Comparison of ENCODE assay signal across 8 cellular contexts in genomic region chr17:7023576-7024401, GRCh38. TPM values are rescaled to one million over a fixed set of nuclear protein-coding genes. Genes with fewer than 3 reads are reported as not detected.
DNase-seq lines count a peak whose midpoint lies in the region; ATAC-seq and TF ChIP-seq lines count a peak whose summit lies in the region.

No MANE protein-coding gene starts in this region.

- DNase-seq in NCI-H226 = peak; percentile 76
- DNase-seq in activated CD8-positive, alpha-beta memory T cell treated with anti-CD3 and anti-CD28 coated beads, Interleukin-2, amount 10 ng/mL, durations not matched to agents 7 days and 5 days = peak; percentile 98
- peak; percentile 97 for DNase-seq in lung (ENCODE audit: low spot score)
- peak; percentile 79 to 92 (median 84) for DNase-seq in stimulated activated CD4-positive, alpha-beta T cell treated with anti-CD3 and anti-CD28 coated beads, TNF-alpha, amount 100 ng/mL, for 1 hour (ENCODE audit: low read depth in 3 of 3, low spot score in 1 of 3)

- H3K36me3 ChIP-seq in endocrine pancreas (ENCODE audit: control insufficient read depth, insufficient read depth, low read length) = no peaks in the 10 kb centered on the region
- peaks cover 0 to 6% of the 10 kb centered on the region in 2 donors for H3K36me3 ChIP-seq in lung (ENCODE audit: control insufficient read depth in 2 of 2, insufficient read depth in 2 of 2, low read length in 2 of 2)

- peaks cover 44% of the 10 kb centered on the region for H3K4me1 Mint-ChIP-seq in activated CD8-positive, alpha-beta memory T cell treated with anti-CD3 and anti-CD28 coated beads, Interleukin-2, amount 10 ng/mL, durations not matched to agents 7 days and 5 days

- CTCF ChIA-PET in activated CD8-positive, alpha-beta memory T cell treated with anti-CD3 and anti-CD28 coated beads, Interleukin-2, amount 10 ng/mL, durations not matched to agents 7 days and 5 days (lab: Charles Lee) = interaction anchor here (0.5 to 4.4 kb wide), 8 partner anchors 8 to 994 kb away, joined by 3 to 65 read pairs (median 8); partner anchors contain the start of gene SLC16A13

- 29 to 32% methylated on average over 49 to 51 of the region's 51 CpGs for WGBS in lung, 2 donors

- no peaks in the 10 kb centered on the region for H3K36me3 Mint-ChIP-seq in activated CD8-positive, alpha-beta memory T cell treated with anti-CD3 and anti-CD28 coated beads, Interleukin-2, amount 10 ng/mL, durations not matched to agents 7 days and 5 days

- H3K9ac ChIP-seq in endocrine pancreas (ENCODE audit: control insufficient read depth, insufficient read depth, low read length) = peak overlapping the region; percentile 40

- TF ChIP-seq CTCF in GM12872 (IDR thresholded peaks at IDR 0.05; ENCODE audit: insufficient read depth, low read depth, low read length) = 0 out of 3 replicates have a peak, but pooled peaks have one; percentile 6
- no peak for TF ChIP-seq CTCF in lung (IDR thresholded peaks at IDR 0.05; ENCODE audit: control extremely low read depth, extremely low read depth)

- H3K4me1 ChIP-seq in endocrine pancreas (ENCODE audit: control insufficient read depth, insufficient read depth, low read length) (no peaks in the 10 kb centered on the region), lung (ENCODE audit: control insufficient read depth in 2 of 2, insufficient read depth in 2 of 2, low read length in 2 of 2) (peaks cover 3 to 5% of the 10 kb centered on the region in 2 donors)

- ATAC-seq in activated CD8-positive, alpha-beta memory T cell treated with anti-CD3 and anti-CD28 coated beads, Interleukin-2, amount 10 ng/mL, durations not matched to agents 7 days and 5 days = peak; percentile 84
- ATAC-seq in lung (ENCODE audit: insufficient read depth, low FRiP score) = peak; percentile 52
- ATAC-seq in HG03280 (IDR thresholded peaks at IDR 0.05; ENCODE audit: unreplicated experiment) = no peak
- no peak for ATAC-seq in GM21737 (IDR thresholded peaks at IDR 0.05; ENCODE audit: unreplicated experiment)

- no peaks in the 10 kb centered on the region for H3K27me3 ChIP-seq in endocrine pancreas (ENCODE audit: control insufficient read depth, insufficient read depth, low read length)
- H3K27me3 ChIP-seq in lung (ENCODE audit: control insufficient read depth, insufficient read depth) = no peaks in the 10 kb centered on the region

- H3K27me3 Mint-ChIP-seq in activated CD8-positive, alpha-beta memory T cell treated with anti-CD3 and anti-CD28 coated beads, Interleukin-2, amount 10 ng/mL, durations not matched to agents 7 days and 5 days = no peaks in the 10 kb centered on the region

- peak overlapping the region; percentile 79 for H3K27ac Mint-ChIP-seq in activated CD8-positive, alpha-beta memory T cell treated with anti-CD3 and anti-CD28 coated beads, Interleukin-2, amount 10 ng/mL, durations not matched to agents 7 days and 5 days

- H3K27ac ChIP-seq in lung (ENCODE audit: low read depth in 1 of 2, low read length in 1 of 2) = peak overlapping the region; percentile 86 to 88

- H3K4me3 ChIP-seq in endocrine pancreas (ENCODE audit: control insufficient read depth, insufficient read depth, low read length) (no peak overlapping the region), lung (peak overlapping the region; percentile 55)

- H3K9me3 ChIP-seq in endocrine pancreas (ENCODE audit: control insufficient read depth, low read length) (no peaks in the 10 kb centered on the region), lung (ENCODE audit: control insufficient read depth in 2 of 2, insufficient read depth in 1 of 2, low read length in 1 of 2) (no peaks in the 10 kb centered on the region)

- peak overlapping the region; percentile 62 for H3K4me3 Mint-ChIP-seq in activated CD8-positive, alpha-beta memory T cell treated with anti-CD3 and anti-CD28 coated beads, Interleukin-2, amount 10 ng/mL, durations not matched to agents 7 days and 5 days

- no peaks in the 10 kb centered on the region for H3K9me3 Mint-ChIP-seq in activated CD8-positive, alpha-beta memory T cell treated with anti-CD3 and anti-CD28 coated beads, Interleukin-2, amount 10 ng/mL, durations not matched to agents 7 days and 5 days (ENCODE audit: low read depth)

RNA-seq across cellular contexts. Expression of gene BCL6B, which starts 0.9 kb away (rescaled TPM):
- 1 to 10 TPM in 1 of 2 experiments, under 1 TPM in 1; 0.85 to 6.7 TPM for total RNA-seq in activated CD8-positive, alpha-beta memory T cell treated with anti-CD3 and anti-CD28 coated beads, Interleukin-2, amount 10 ng/mL, durations not matched to agents 7 days and 5 days
- total RNA-seq in lung = 10 to 100 TPM; 15.6 to 55.6 TPM
- 10 to 100 TPM; 14.5 to 15.4 TPM for polyA plus RNA-seq in lung

RNA-seq across cellular contexts. Expression of gene RNASEK, which starts 11.4 kb away (rescaled TPM):
- 100 to 1,000 TPM; 121 to 205 TPM for total RNA-seq in activated CD8-positive, alpha-beta memory T cell treated with anti-CD3 and anti-CD28 coated beads, Interleukin-2, amount 10 ng/mL, durations not matched to agents 7 days and 5 days
- 100 to 1,000 TPM; 118 to 270 TPM for total RNA-seq in lung
- polyA plus RNA-seq in lung = 100 to 1,000 TPM; 528 to 550 TPM

RNA-seq across cellular contexts. Expression of gene SLC16A13, which starts 12.0 kb away (rescaled TPM):
- total RNA-seq in activated CD8-positive, alpha-beta memory T cell treated with anti-CD3 and anti-CD28 coated beads, Interleukin-2, amount 10 ng/mL, durations not matched to agents 7 days and 5 days = 10 to 100 TPM; 19.0 to 34.1 TPM
- total RNA-seq in lung = 10 to 100 TPM in 1 of 2 donors, 1 to 10 TPM in 1; 1.3 to 23.6 TPM
- polyA plus RNA-seq in lung = 1 to 10 TPM; 4.8 to 7.9 TPM

RNA-seq across cellular contexts. Expression of gene SLC16A11, which starts 20.1 kb away (rescaled TPM):
- total RNA-seq in activated CD8-positive, alpha-beta memory T cell treated with anti-CD3 and anti-CD28 coated beads, Interleukin-2, amount 10 ng/mL, durations not matched to agents 7 days and 5 days = 1 to 10 TPM; 1.2 to 1.3 TPM
- 1 to 10 TPM; 5.5 to 7.5 TPM for total RNA-seq in lung
- polyA plus RNA-seq in lung = 1 to 10 TPM; 1.9 to 8.9 TPM

RNA-seq across cellular contexts. Expression of gene ALOX12, which starts 27.9 kb away (rescaled TPM):
- total RNA-seq in activated CD8-positive, alpha-beta memory T cell treated with anti-CD3 and anti-CD28 coated beads, Interleukin-2, amount 10 ng/mL, durations not matched to agents 7 days and 5 days = not detected
- under 1 TPM; 0.21 to 0.68 TPM for total RNA-seq in lung
- polyA plus RNA-seq in lung = under 1 TPM; 0.22 to 0.95 TPM

Comparison
In these comparisons a context has a peak if more than half of its experiments do, and no peak if none do; other contexts are left out.
1. ATAC-seq: peak in activated CD8-positive, alpha-beta memory T cell treated with anti-CD3 and anti-CD28 coated beads, Interleukin-2, amount 10 ng/mL, durations not matched to agents 7 days and 5 days (single experiment) and lung (single experiment); none in HG03280 (single experiment) and GM21737 (single experiment).
2. Peak in every context shown above with its lines, with median percentiles within 50 percentile points of each other: DNase-seq.